In the genomic region with DNA sequence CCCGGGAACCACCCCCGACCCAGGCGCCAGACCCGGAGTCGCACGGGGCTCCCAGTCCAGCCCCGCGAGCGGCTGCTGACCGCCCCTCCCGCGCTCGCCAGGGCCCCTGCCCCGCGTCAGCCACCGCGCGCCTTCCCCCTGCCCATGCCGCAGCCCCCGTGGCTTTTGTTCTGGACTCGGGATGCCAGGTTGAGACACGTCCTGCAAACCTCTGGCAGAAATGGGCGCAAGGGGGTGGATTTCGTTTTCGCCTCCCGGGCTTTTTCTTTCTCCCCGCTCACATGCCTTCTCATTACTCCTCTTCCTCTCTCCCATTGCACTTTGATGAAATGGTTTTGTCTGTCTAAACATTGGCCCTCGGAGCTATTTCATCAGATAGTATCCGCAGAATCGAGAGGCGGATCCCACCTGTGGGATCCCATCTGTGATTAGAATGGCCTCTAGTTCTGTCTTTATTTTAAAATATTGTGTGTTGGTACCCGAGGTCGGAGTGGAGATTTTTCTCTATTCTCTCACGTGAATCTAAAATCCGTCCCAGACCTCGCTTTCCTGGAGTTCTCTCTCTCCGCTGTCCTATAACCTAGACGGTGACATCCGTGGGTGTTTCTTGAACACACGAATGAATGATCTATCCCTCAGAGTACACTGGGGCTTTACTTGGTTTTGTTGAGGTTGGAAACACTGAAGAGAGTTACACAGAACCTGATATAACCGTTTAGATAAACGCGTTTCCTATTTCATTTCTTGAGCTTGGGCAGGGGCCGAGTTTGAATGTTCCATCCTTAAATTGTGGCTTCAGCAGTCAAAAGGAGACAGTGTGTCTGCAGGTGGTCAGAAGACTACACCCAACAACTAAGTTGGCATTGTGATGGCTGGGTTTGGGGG, we compare ENCODE assay signal across 3 cellular contexts.
TF ChIP-seq lines count a peak whose summit lies in the region.

No MANE protein-coding gene starts in this region.

TF ChIP-seq in SK-N-SH, 30 proteins besides CTCF, POLR2A, EP300 and RAD21:
- TF ChIP-seq, protein P1, sequence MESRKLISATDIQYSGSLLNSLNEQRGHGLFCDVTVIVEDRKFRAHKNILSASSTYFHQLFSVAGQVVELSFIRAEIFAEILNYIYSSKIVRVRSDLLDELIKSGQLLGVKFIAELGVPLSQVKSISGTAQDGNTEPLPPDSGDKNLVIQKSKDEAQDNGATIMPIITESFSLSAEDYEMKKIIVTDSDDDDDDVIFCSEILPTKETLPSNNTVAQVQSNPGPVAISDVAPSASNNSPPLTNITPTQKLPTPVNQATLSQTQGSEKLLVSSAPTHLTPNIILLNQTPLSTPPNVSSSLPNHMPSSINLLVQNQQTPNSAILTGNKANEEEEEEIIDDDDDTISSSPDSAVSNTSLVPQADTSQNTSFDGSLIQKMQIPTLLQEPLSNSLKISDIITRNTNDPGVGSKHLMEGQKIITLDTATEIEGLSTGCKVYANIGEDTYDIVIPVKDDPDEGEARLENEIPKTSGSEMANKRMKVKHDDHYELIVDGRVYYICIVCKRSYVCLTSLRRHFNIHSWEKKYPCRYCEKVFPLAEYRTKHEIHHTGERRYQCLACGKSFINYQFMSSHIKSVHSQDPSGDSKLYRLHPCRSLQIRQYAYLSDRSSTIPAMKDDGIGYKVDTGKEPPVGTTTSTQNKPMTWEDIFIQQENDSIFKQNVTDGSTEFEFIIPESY (IDR thresholded peaks at IDR 0.05; ENCODE audit: borderline replicate concordance, low read depth): no peak
- TF ChIP-seq GABPA (IDR thresholded peaks at IDR 0.05; ENCODE audit: low read depth): no peak

TF ChIP-seq in SK-N-SH treated with all-trans-retinoic acid at 6 μM for 48 hours, 23 proteins besides CTCF, POLR2A, EP300 and RAD21:
- TF ChIP-seq ZNF565 (CRISPR knock-in tag; conservative IDR thresholded peaks at IDR 0.05; ENCODE audit: low read depth): no peak
- no peak for TF ChIP-seq OSR1 (CRISPR knock-in tag; IDR thresholded peaks at IDR 0.05)
- TF ChIP-seq, protein P2, sequence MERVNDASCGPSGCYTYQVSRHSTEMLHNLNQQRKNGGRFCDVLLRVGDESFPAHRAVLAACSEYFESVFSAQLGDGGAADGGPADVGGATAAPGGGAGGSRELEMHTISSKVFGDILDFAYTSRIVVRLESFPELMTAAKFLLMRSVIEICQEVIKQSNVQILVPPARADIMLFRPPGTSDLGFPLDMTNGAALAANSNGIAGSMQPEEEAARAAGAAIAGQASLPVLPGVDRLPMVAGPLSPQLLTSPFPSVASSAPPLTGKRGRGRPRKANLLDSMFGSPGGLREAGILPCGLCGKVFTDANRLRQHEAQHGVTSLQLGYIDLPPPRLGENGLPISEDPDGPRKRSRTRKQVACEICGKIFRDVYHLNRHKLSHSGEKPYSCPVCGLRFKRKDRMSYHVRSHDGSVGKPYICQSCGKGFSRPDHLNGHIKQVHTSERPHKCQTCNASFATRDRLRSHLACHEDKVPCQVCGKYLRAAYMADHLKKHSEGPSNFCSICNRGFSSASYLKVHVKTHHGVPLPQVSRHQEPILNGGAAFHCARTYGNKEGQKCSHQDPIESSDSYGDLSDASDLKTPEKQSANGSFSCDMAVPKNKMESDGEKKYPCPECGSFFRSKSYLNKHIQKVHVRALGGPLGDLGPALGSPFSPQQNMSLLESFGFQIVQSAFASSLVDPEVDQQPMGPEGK (CRISPR knock-in tag; IDR thresholded peaks at IDR 0.05; ENCODE audit: borderline replicate concordance): no peak
- no peak for TF ChIP-seq ZFP3 (CRISPR knock-in tag; IDR thresholded peaks at IDR 0.05)
- TF ChIP-seq, protein P3, sequence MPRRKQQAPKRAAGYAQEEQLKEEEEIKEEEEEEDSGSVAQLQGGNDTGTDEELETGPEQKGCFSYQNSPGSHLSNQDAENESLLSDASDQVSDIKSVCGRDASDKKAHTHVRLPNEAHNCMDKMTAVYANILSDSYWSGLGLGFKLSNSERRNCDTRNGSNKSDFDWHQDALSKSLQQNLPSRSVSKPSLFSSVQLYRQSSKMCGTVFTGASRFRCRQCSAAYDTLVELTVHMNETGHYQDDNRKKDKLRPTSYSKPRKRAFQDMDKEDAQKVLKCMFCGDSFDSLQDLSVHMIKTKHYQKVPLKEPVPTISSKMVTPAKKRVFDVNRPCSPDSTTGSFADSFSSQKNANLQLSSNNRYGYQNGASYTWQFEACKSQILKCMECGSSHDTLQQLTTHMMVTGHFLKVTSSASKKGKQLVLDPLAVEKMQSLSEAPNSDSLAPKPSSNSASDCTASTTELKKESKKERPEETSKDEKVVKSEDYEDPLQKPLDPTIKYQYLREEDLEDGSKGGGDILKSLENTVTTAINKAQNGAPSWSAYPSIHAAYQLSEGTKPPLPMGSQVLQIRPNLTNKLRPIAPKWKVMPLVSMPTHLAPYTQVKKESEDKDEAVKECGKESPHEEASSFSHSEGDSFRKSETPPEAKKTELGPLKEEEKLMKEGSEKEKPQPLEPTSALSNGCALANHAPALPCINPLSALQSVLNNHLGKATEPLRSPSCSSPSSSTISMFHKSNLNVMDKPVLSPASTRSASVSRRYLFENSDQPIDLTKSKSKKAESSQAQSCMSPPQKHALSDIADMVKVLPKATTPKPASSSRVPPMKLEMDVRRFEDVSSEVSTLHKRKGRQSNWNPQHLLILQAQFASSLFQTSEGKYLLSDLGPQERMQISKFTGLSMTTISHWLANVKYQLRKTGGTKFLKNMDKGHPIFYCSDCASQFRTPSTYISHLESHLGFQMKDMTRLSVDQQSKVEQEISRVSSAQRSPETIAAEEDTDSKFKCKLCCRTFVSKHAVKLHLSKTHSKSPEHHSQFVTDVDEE (CRISPR knock-in tag; IDR thresholded peaks at IDR 0.05): no peak
- no peak for TF ChIP-seq ISL1 (CRISPR knock-in tag; IDR thresholded peaks at IDR 0.05)
- TF ChIP-seq SNAI2 (CRISPR knock-in tag; IDR thresholded peaks at IDR 0.05): no peak
- TF ChIP-seq CSDC2 (CRISPR knock-in tag; IDR thresholded peaks at IDR 0.05): no peak
- TF ChIP-seq ZNF70 (CRISPR knock-in tag; IDR thresholded peaks at IDR 0.05): no peak
- no peak for TF ChIP-seq BACH2 (CRISPR knock-in tag; IDR thresholded peaks at IDR 0.05; ENCODE audit: borderline replicate concordance)
- TF ChIP-seq ESRRG (CRISPR knock-in tag; IDR thresholded peaks at IDR 0.05): no peak
- no peak for TF ChIP-seq ZC3H10 (CRISPR knock-in tag; IDR thresholded peaks at IDR 0.05)
- TF ChIP-seq ZFP30 (CRISPR knock-in tag; IDR thresholded peaks at IDR 0.05): no peak
- no peak for TF ChIP-seq TOX (CRISPR knock-in tag; IDR thresholded peaks at IDR 0.05; ENCODE audit: borderline replicate concordance)

TF ChIP-seq in H1, 55 proteins besides CTCF, POLR2A, EP300 and RAD21:
- TF ChIP-seq, protein P4, sequence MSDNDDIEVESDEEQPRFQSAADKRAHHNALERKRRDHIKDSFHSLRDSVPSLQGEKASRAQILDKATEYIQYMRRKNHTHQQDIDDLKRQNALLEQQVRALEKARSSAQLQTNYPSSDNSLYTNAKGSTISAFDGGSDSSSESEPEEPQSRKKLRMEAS (IDR thresholded peaks at IDR 0.05): peak; percentile 40
- TF ChIP-seq CTBP2 (IDR thresholded peaks at IDR 0.05; ENCODE audit: borderline replicate concordance, insufficient read depth, insufficient read length, low read length) (no peak), CREB1 (IDR thresholded peaks at IDR 0.05) (peak; percentile 29; the same call in 1 of the 2 replicates), ASH2L (IDR thresholded peaks at IDR 0.05; ENCODE audit: low read length) (peak; percentile 22), RBBP5 (IDR thresholded peaks at IDR 0.05; ENCODE audit: borderline replicate concordance, low read depth, low read length) (peak; percentile 39; the same call in 1 of the 2 replicates)
